Comparison of ENCODE assay signal across 6 cellular contexts in the genomic region with DNA sequence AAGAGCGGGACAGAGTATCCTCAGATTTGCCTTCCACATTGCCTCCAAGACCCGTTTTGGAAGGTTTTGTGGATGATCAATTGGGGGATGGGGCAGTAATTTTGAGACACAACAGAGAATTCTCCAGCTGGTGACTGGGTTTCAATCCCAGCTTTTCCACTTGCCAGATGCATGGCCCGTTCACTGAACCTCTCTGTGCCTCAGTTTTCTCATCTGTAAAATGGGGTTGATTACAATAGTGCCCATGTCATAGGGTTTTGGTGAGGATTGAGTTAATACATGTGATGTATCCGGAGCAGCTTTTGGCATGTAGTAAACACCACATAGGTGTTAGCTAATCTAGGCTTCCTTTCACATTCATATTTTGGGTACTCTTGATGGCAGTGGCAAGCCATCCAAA.
"Had no signal": no experiment of that assay in that cellular context is flagged by ENCODE, and none has a peak within 500 bp of the region (broad histone marks: within the 10 kb centered on the region; RNA-seq: fewer than 3 reads in every experiment).

No MANE protein-coding gene starts in this region.

- H3K27ac Mint-ChIP-seq: GM23338 had no signal

- H3K4me2 ChIP-seq: GM23338 had no signal

- H3K4me3 ChIP-seq: GM23338 had no signal

- H3K4me3 Mint-ChIP-seq: GM23338 had no signal

- H2AFZ ChIP-seq: GM23338 had no signal

- DNase-seq: H7, HCEC 1CT, IMR-90, KBM-7 had no signal

- H3K9me3 Mint-ChIP-seq: GM23338 had no signal

- H3K27ac ChIP-seq: HL-60 had no signal
